In genomic region chr12:48024735-48025134, GRCh38 we compare ENCODE assay signal across 28 cellular contexts. TPM values are rescaled to one million over a fixed set of nuclear protein-coding genes. Genes with fewer than 3 reads are reported as not detected.
"Had no signal": no experiment of that assay in that cellular context is flagged by ENCODE, and none has a peak within 500 bp of the region (broad histone marks: within the 10 kb centered on the region; RNA-seq: fewer than 3 reads in every experiment).

No MANE protein-coding gene starts in this region.

- H3K4me3 Mint-ChIP-seq: activated CD4-positive, alpha-beta T cell treated with anti-CD3 and anti-CD28 coated beads for 36 hours; activated CD8-positive, alpha-beta memory T cell treated with anti-CD3 and anti-CD28 coated beads, Interleukin-2, amount 10 ng/mL, durations not matched to agents 7 days and 5 days; activated CD8-positive, alpha-beta T cell treated with anti-CD3 and anti-CD28 coated beads, Interleukin-2, amount 10 ng/mL, durations not matched to agents 7 days and 5 days; activated naive CD8-positive, alpha-beta T cell treated with anti-CD3 and anti-CD28 coated beads, Interleukin-2, amount 50 U/mL, for 24 hours; natural killer cell treated with Interleukin-12 subunit alpha and Interleukin-12 subunit beta and Interleukin-15 and Interleukin-18, amount 100 ng/mL, for 72 hours; T-cell; T-helper 2 cell treated with Interferon-gamma antibody and Interleukin-4, amounts not matched to agents 5 μg/mL and 100 μg/mL, for 36 hours; type B pancreatic cell had no signal

- H3K9ac ChIP-seq: parathyroid adenoma had no signal

- H3K27me3 Mint-ChIP-seq: type B pancreatic cell had no signal

- H3K4me1 ChIP-seq: left lung, lower lobe of right lung had no signal

- H3K27me3 ChIP-seq: testis had no signal

- H3K36me3 Mint-ChIP-seq: activated CD8-positive, alpha-beta memory T cell treated with anti-CD3 and anti-CD28 coated beads, Interleukin-2, amount 10 ng/mL, durations not matched to agents 7 days and 5 days; natural killer cell treated with Interleukin-12 subunit alpha and Interleukin-12 subunit beta and Interleukin-15 and Interleukin-18, amount 100 ng/mL, for 72 hours; T-cell; type B pancreatic cell had no signal

- H3K9me3 ChIP-seq: heart left ventricle, left lung, lower lobe of right lung, mucosa of descending colon, testis had no signal

- DNase-seq: activated CD4-positive, alpha-beta T cell treated with anti-CD3 and anti-CD28 coated beads for 36 hours; activated CD4-positive, CD25-positive, alpha-beta regulatory T cell; activated CD8-positive, alpha-beta memory T cell treated with anti-CD3 and anti-CD28 coated beads, Interleukin-2, amount 10 ng/mL, durations not matched to agents 7 days and 5 days; activated CD8-positive, alpha-beta T cell treated with anti-CD3 and anti-CD28 coated beads, Interleukin-2, amount 10 ng/mL, durations not matched to agents 7 days and 5 days; activated naive CD4-positive, alpha-beta T cell treated with Interleukin-2 at 50 U/mL for 16 hours; activated naive CD8-positive, alpha-beta T cell treated with anti-CD3 and anti-CD28 coated beads, Interleukin-2, amount 50 U/mL, for 24 hours; activated T-cell treated with anti-CD3 and anti-CD28 coated beads, Interleukin-2, amount 50 U/mL, for 48 hours; amygdala; caudate nucleus; heart left ventricle; kidney glomerular epithelial cell; left lung; lower lobe of right lung; mucosa of descending colon; occipital lobe; right cardiac atrium; stimulated activated CD4-positive, alpha-beta T cell treated with anti-CD3 and anti-CD28 coated beads, Interleukin-2, amount 100 ng/mL, for 48 hours; stimulated activated naive CD8-positive, alpha-beta T cell treated with anti-CD3 and anti-CD28 coated beads, Interleukin-15, Interleukin-2, amounts not matched to agents 100 U/mL and 50 U/mL, for 24 hours; T-cell; testis had no signal

- H3K36me3 ChIP-seq: heart left ventricle, left lung, lower lobe of right lung had no signal

- H3K4me1 Mint-ChIP-seq: activated CD4-positive, alpha-beta T cell treated with anti-CD3 and anti-CD28 coated beads for 36 hours; activated naive CD8-positive, alpha-beta T cell treated with anti-CD3 and anti-CD28 coated beads, Interleukin-2, amount 50 U/mL, for 24 hours; T-cell had no signal

- H3K27ac ChIP-seq: left lung, lower lobe of right lung had no signal

- H3K4me3 ChIP-seq: heart left ventricle, left lung, lower lobe of right lung, mucosa of descending colon, testis had no signal

- H3K9me3 Mint-ChIP-seq: activated naive CD8-positive, alpha-beta T cell treated with anti-CD3 and anti-CD28 coated beads, Interleukin-2, amount 50 U/mL, for 24 hours; activated T-helper 2 cell treated with anti-CD3 and anti-CD28 coated beads, Interferon-gamma antibody, Interleukin-2, Interleukin-4, amounts not matched to agents 10 μg/mL and 5 μg/mL and 100 μg/mL, durations not matched to agents 14 hours and 24 hours and 36 hours; natural killer cell treated with Interleukin-12 subunit alpha and Interleukin-12 subunit beta and Interleukin-15 and Interleukin-18, amount 100 ng/mL, for 72 hours; T-cell; T-helper 2 cell treated with Interferon-gamma antibody and Interleukin-4, amounts not matched to agents 5 μg/mL and 100 μg/mL, for 36 hours; type B pancreatic cell had no signal

- H3K27ac Mint-ChIP-seq: activated CD4-positive, alpha-beta T cell treated with anti-CD3 and anti-CD28 coated beads for 36 hours; activated CD8-positive, alpha-beta memory T cell treated with anti-CD3 and anti-CD28 coated beads, Interleukin-2, amount 10 ng/mL, durations not matched to agents 7 days and 5 days; activated CD8-positive, alpha-beta T cell treated with anti-CD3 and anti-CD28 coated beads, Interleukin-2, amount 10 ng/mL, durations not matched to agents 7 days and 5 days; activated naive CD8-positive, alpha-beta T cell treated with anti-CD3 and anti-CD28 coated beads, Interleukin-2, amount 50 U/mL, for 24 hours; activated T-helper 2 cell treated with anti-CD3 and anti-CD28 coated beads, Interferon-gamma antibody, Interleukin-2, Interleukin-4, amounts not matched to agents 10 μg/mL and 5 μg/mL and 100 μg/mL, durations not matched to agents 14 hours and 24 hours and 36 hours; natural killer cell treated with Interleukin-12 subunit alpha and Interleukin-12 subunit beta and Interleukin-15 and Interleukin-18, amount 100 ng/mL, for 72 hours; T-cell; T-helper 2 cell treated with Interferon-gamma antibody and Interleukin-4, amounts not matched to agents 5 μg/mL and 100 μg/mL, for 36 hours had no signal

- H3K79me2 ChIP-seq: parathyroid adenoma had no signal

RNA-seq across cellular contexts. Expression of gene COL2A1, which starts 20.5 kb away (rescaled TPM):
- total RNA-seq: activated CD8-positive, alpha-beta T cell treated with anti-CD3 and anti-CD28 coated beads, Interleukin-2, amount 10 ng/mL, durations not matched to agents 7 days and 5 days; endothelial cell of umbilical vein; fibroblast of lung; lower lobe of right lung; mesenteric fat pad; natural killer cell treated with Interleukin-12 subunit alpha and Interleukin-12 subunit beta and Interleukin-15 and Interleukin-18, amount 100 ng/mL, for 72 hours; right cardiac atrium; T-cell had no signal
